Comparison of ENCODE assay signal across 1 cellular context in genomic region chr9:133342083-133342406, GRCh38.
TF ChIP-seq lines count a peak whose summit lies in the region.

No MANE protein-coding gene starts in this region.

TF ChIP-seq in IMR-90, 13 proteins besides CTCF, POLR2A, EP300 and RAD21:
- TF ChIP-seq ELK1 (IDR thresholded peaks at IDR 0.05; ENCODE audit: borderline replicate concordance, low read depth, low read length): no peak
- no peak for TF ChIP-seq SMC3 (IDR thresholded peaks at IDR 0.05; ENCODE audit: low read depth, low read length)
- TF ChIP-seq MXI1 (IDR thresholded peaks at IDR 0.05; ENCODE audit: borderline replicate concordance, low read depth, low read length): no peak
- no peak for TF ChIP-seq FOS (IDR thresholded peaks at IDR 0.05; ENCODE audit: low read depth, low read length)
- no peak for TF ChIP-seq RFX5 (IDR thresholded peaks at IDR 0.05; ENCODE audit: low read depth, low read length)
- no peak for TF ChIP-seq MAFK (IDR thresholded peaks at IDR 0.05; ENCODE audit: low read depth, low read length)
- no peak for TF ChIP-seq CHD1 (IDR thresholded peaks at IDR 0.05; ENCODE audit: low read depth, low read length)
- TF ChIP-seq, protein P1, sequence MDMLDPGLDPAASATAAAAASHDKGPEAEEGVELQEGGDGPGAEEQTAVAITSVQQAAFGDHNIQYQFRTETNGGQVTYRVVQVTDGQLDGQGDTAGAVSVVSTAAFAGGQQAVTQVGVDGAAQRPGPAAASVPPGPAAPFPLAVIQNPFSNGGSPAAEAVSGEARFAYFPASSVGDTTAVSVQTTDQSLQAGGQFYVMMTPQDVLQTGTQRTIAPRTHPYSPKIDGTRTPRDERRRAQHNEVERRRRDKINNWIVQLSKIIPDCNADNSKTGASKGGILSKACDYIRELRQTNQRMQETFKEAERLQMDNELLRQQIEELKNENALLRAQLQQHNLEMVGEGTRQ (IDR thresholded peaks at IDR 0.05; ENCODE audit: low read depth, low read length): no peak
- TF ChIP-seq CEBPB (IDR thresholded peaks at IDR 0.05; ENCODE audit: low read depth, low read length): no peak
- no peak for TF ChIP-seq NFE2L2 (IDR thresholded peaks at IDR 0.05; ENCODE audit: low read depth, low read length)
- TF ChIP-seq RCOR1 (IDR thresholded peaks at IDR 0.05; ENCODE audit: insufficient replicate concordance, low read length): no peak
- TF ChIP-seq BHLHE40 (IDR thresholded peaks at IDR 0.05; ENCODE audit: low read depth, low read length): no peak
- no peak for TF ChIP-seq MAZ (IDR thresholded peaks at IDR 0.05; ENCODE audit: borderline replicate concordance, low read depth, low read length)
